28 cellular contexts compared by ENCODE assay signal in the genomic region with DNA sequence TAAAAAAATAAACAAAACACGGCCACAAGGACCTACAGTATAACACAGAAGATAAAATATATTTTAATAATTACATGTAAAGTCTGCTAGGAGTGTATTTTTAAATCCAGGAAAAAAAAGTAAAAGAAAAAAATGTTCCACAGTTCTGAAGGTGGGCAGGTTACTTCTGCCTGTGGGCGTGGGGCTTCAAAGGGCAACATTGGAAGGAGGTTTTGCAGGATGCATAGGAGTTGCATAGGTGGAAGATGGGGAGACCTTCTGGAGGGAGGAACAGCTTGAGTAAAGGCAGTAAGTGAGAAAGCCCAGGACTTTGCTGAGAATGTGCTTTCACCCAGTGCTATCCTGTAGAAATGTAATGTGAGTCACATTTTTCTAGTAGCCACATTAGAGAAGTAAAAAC.
"Had no signal": no experiment of that assay in that cellular context is flagged by ENCODE, and none has a peak within 500 bp of the region (broad histone marks: within the 10 kb centered on the region; RNA-seq: fewer than 3 reads in every experiment).

No MANE protein-coding gene starts in this region.

- H3K27ac ChIP-seq: colonic mucosa, epithelial cell of prostate, esophagus squamous epithelium, gastrocnemius medialis, heart right ventricle, left lung, lower lobe of right lung had no signal

- H3K4me1 ChIP-seq: colonic mucosa, gastrocnemius medialis had no signal

- ATAC-seq: effector memory CD8-positive, alpha-beta T cell; esophagus mucosa; gastrocnemius medialis had no signal

- H3K4me3 ChIP-seq: colonic mucosa, left lung, mucosa of descending colon had no signal

- H3K9me3 Mint-ChIP-seq: dendritic cell treated with granulocyte-macrophage colony-stimulating factor and Interleukin-4, amounts not matched to agents 40 ng/mL and 50 ng/mL, for 4 days; effector memory CD8-positive, alpha-beta T cell; endodermal cell; mesothelial cell of epicardium had no signal

- H3K36me3 Mint-ChIP-seq: mesothelial cell of epicardium, naive B cell had no signal

- DNase-seq: colonic mucosa; cortex of kidney; effector CD8-positive, alpha-beta T cell; effector memory CD8-positive, alpha-beta T cell; endodermal cell; erythroblast; esophagus squamous epithelium; foreskin fibroblast; foreskin melanocyte; gastrocnemius medialis; glutamatergic neuron; head of caudate nucleus; heart right ventricle; hippocampal formation; left cardiac atrium; left lung; left ventricle myocardium superior; lower lobe of right lung; mesenchymal stem cell; mucosa of descending colon; naive B cell had no signal

- H3K27ac Mint-ChIP-seq: effector memory CD8-positive, alpha-beta T cell; endodermal cell; mesothelial cell of epicardium; naive B cell had no signal

- FAIRE-seq: endometrium, islet of Langerhans, keratinocyte had no signal

- H3K36me3 ChIP-seq: colonic mucosa, esophagus squamous epithelium, gastrocnemius medialis, heart right ventricle, left lung, lower lobe of right lung had no signal

- H3K9me3 ChIP-seq: colonic mucosa, esophagus squamous epithelium, gastrocnemius medialis, heart right ventricle, left lung, lower lobe of right lung, mucosa of descending colon had no signal

- H3K27me3 ChIP-seq: colonic mucosa had no signal
